Comparison of ENCODE assay signal across 14 cellular contexts in the genomic region with DNA sequence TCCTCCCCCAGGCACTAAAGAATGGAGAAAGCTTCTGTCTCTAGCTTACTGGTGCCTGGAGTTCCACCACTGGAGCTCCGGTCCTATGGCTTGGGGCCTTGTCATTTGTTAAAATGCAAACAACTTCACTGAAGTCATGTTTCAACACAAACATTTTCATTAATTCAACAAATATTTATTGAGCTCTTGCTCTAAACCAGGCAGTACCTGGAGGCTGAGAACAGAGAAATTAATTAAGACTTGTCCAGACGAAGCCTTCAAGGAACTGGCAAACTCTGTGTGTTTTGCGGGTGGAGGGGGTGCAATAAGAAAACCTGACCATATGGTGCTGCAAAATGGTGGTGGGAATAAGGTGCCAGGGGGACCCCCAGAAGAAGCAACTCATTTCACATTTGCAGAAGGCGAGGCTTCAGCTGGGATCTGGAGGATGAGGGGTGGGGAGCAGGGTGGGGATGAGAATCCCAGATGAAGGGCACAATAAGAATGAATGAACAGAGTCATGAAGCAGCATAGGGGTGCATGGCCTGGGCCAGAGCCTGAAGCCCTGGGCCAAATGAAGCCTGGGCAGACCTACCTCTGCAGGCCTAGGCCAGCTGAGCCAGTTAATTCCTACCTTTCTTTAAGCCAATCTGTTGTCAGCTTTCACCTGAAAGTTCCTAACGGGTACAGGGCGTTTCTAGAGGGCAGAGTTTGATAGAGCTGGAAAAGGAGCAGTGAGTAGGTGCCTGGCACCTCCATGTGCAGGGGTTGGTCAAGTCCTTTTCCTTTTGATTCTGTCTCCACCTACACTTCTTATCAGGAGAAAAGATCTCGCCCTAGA.
"Had no signal": no experiment of that assay in that cellular context is flagged by ENCODE, and none has a peak within 500 bp of the region (broad histone marks: within the 10 kb centered on the region; RNA-seq: fewer than 3 reads in every experiment).

No MANE protein-coding gene starts in this region.

- H3K4me1 Mint-ChIP-seq: activated naive CD4-positive, alpha-beta T cell treated with anti-CD3 and anti-CD28 coated beads, Interleukin-2, amount 10 ng/mL, durations not matched to agents 7 days and 5 days; central memory CD8-positive, alpha-beta T cell; natural killer cell had no signal

- H3K27ac Mint-ChIP-seq: activated naive CD4-positive, alpha-beta T cell treated with anti-CD3 and anti-CD28 coated beads, Interleukin-2, amount 10 ng/mL, durations not matched to agents 7 days and 5 days; effector memory CD8-positive, alpha-beta T cell; natural killer cell had no signal

- H3K9me3 Mint-ChIP-seq: activated naive CD4-positive, alpha-beta T cell treated with anti-CD3 and anti-CD28 coated beads, Interleukin-2, amount 10 ng/mL, durations not matched to agents 7 days and 5 days; central memory CD8-positive, alpha-beta T cell; effector memory CD8-positive, alpha-beta T cell; natural killer cell had no signal

- H3K36me3 Mint-ChIP-seq: activated naive CD4-positive, alpha-beta T cell treated with anti-CD3 and anti-CD28 coated beads, Interleukin-2, amount 10 ng/mL, durations not matched to agents 7 days and 5 days; natural killer cell had no signal

- DNase-seq: activated CD4-positive, alpha-beta T cell treated with anti-CD3 and anti-CD28 coated beads, Interleukin-2, amount 50 U/mL, for 1 hour; activated CD4-positive, CD25-positive, alpha-beta regulatory T cell; activated naive CD4-positive, alpha-beta T cell treated with anti-CD3 and anti-CD28 coated beads, Interleukin-2, amount 10 ng/mL, durations not matched to agents 7 days and 5 days; body of pancreas; cortex of kidney; effector memory CD8-positive, alpha-beta T cell; mucosa of descending colon; occipital lobe; stimulated activated CD4-positive, alpha-beta T cell treated with anti-CD3 and anti-CD28 coated beads, Interleukin-2, amount 100 ng/mL, for 48 hours; stimulated activated naive CD8-positive, alpha-beta T cell treated with anti-CD3 and anti-CD28 coated beads, Interleukin-15, Interleukin-2, amounts not matched to agents 100 U/mL and 50 U/mL, for 24 hours; T-helper 2 cell; testis had no signal

- H3K4me3 Mint-ChIP-seq: activated naive CD4-positive, alpha-beta T cell treated with anti-CD3 and anti-CD28 coated beads, Interleukin-2, amount 10 ng/mL, durations not matched to agents 7 days and 5 days; central memory CD8-positive, alpha-beta T cell; effector memory CD8-positive, alpha-beta T cell; natural killer cell had no signal
